8 cellular contexts compared by ENCODE assay signal in genomic region chr12:76346798-76347420, GRCh38. TPM values are rescaled to one million over a fixed set of nuclear protein-coding genes. Genes with fewer than 3 reads are reported as not detected.
DNase-seq lines count a peak whose midpoint lies in the region; ATAC-seq and TF ChIP-seq lines count a peak whose summit lies in the region.

No MANE protein-coding gene starts in this region.

- H3K27me3 ChIP-seq in CD4-positive, alpha-beta T cell (ENCODE audit: control insufficient read depth, insufficient read depth, low read length): no peaks in the 10 kb centered on the region

- peaks cover 43% of the 10 kb centered on the region for H3K4me1 Mint-ChIP-seq in CD4-positive, alpha-beta T cell (ENCODE audit: low read depth)
- peaks cover 27 to 32% (median 29%) of the 10 kb centered on the region in 3 donors for H3K4me1 Mint-ChIP-seq in T-cell
- H3K4me1 Mint-ChIP-seq in naive thymus-derived CD8-positive, alpha-beta T cell: peaks cover 8 to 44% (median 29%) of the 10 kb centered on the region in 4 donors

- no peaks in the 10 kb centered on the region for H3K9me3 Mint-ChIP-seq in CD4-positive, alpha-beta T cell
- no peaks in the 10 kb centered on the region for H3K9me3 Mint-ChIP-seq in T-cell
- no peaks in the 10 kb centered on the region for H3K9me3 Mint-ChIP-seq in naive thymus-derived CD8-positive, alpha-beta T cell

- no peak for TF ChIP-seq CTCF in CD4-positive, alpha-beta T cell (IDR thresholded peaks at IDR 0.05)
- TF ChIP-seq CTCF in epithelial cell of esophagus (IDR thresholded peaks at IDR 0.05; ENCODE audit: insufficient read depth, low read depth, low read length, missing control alignments): peak; percentile 55

- H3K9me3 ChIP-seq in CD4-positive, alpha-beta T cell (ENCODE audit: control insufficient read depth, low read length): no peaks in the 10 kb centered on the region

- ATAC-seq in CD4-positive, alpha-beta T cell (ENCODE audit: poor library complexity): no peak
- ATAC-seq in GM18858 (IDR thresholded peaks at IDR 0.05; ENCODE audit: unreplicated experiment) (peak; percentile 31), T-cell (replicated peaks in 1 of 4) (no peak), GM21423 (IDR thresholded peaks at IDR 0.05; ENCODE audit: unreplicated experiment) (no peak), HG03521 (IDR thresholded peaks at IDR 0.05; ENCODE audit: unreplicated experiment) (no peak)
- no peak for ATAC-seq in naive thymus-derived CD8-positive, alpha-beta T cell

- no peak overlapping the region for H3K27ac ChIP-seq in CD4-positive, alpha-beta T cell (ENCODE audit: low read depth, low read length)

- CTCF ChIA-PET in CD4-positive, alpha-beta T cell (lab: Charles Lee): interaction anchor here (1.8 kb wide), 1 partner anchor 10 kb away, joined by 7 read pairs; no protein-coding TSS in a partner anchor
- CTCF ChIA-PET in T-cell (lab: Charles Lee): interaction anchor here (0.6 to 1.1 kb wide), 2 partner anchors 109 to 1752 kb away, joined by 3 to 4 read pairs; no protein-coding TSS in a partner anchor

- H3K36me3 Mint-ChIP-seq in CD4-positive, alpha-beta T cell (ENCODE audit: low read depth): peaks cover 5% of the 10 kb centered on the region
- no peaks in the 10 kb centered on the region for H3K36me3 Mint-ChIP-seq in T-cell
- peaks cover 0 to 2% (median 0%) of the 10 kb centered on the region in 3 donors for H3K36me3 Mint-ChIP-seq in naive thymus-derived CD8-positive, alpha-beta T cell

- DNase-seq in CD4-positive, alpha-beta T cell: no peak
- DNase-seq in LHCN-M2 (ENCODE audit: low read depth) (peak; percentile 83), T-cell (no peak), epithelial cell of esophagus (ENCODE audit: low read depth) (peak; percentile 68)
- DNase-seq in naive thymus-derived CD8-positive, alpha-beta T cell: no peak

- intact Hi-C loops in CD4-positive, alpha-beta T cell (cut with DNase I, micrococcal nuclease): loop anchor here (5.0 kb wide), 4 partner anchors 210 to 835 kb away; partner anchors contain the start of genes KRR1 (in 2 of the 2), OSBPL8 (in 1 of the 2) and ZDHHC17 (in 1 of the 2)

- H3K4me3 ChIP-seq in epithelial cell of esophagus (ENCODE audit: low read length): peak overlapping the region; percentile 77

- no peaks in the 10 kb centered on the region for H3K27me3 Mint-ChIP-seq in CD4-positive, alpha-beta T cell
- no peaks in the 10 kb centered on the region for H3K27me3 Mint-ChIP-seq in T-cell
- H3K27me3 Mint-ChIP-seq in naive thymus-derived CD8-positive, alpha-beta T cell: no peaks in the 10 kb centered on the region

- POLR2A ChIA-PET in CD4-positive, alpha-beta T cell (lab: Charles Lee): interaction anchor here (1.0 to 2.5 kb wide), 5 partner anchors 11 to 263 kb away, joined by 3 to 15 read pairs (median 4); partner anchors contain the start of gene NAP1L1
- POLR2A ChIA-PET in T-cell (lab: Charles Lee): interaction anchor here in 1 of 2 donors (0.6 kb wide), 1 partner anchor 1065 kb away, joined by 3 read pairs; no protein-coding TSS in a partner anchor
- POLR2A ChIA-PET in naive thymus-derived CD8-positive, alpha-beta T cell (lab: Charles Lee): interaction anchor here (0.8 to 1.8 kb wide), 3 partner anchors 208 to 1810 kb away, joined by 3 to 6 read pairs (median 4); partner anchors contain the start of genes ATXN7L3B and OSBPL8

- H3K27ac Mint-ChIP-seq in CD4-positive, alpha-beta T cell: peak overlapping the region; percentile 95
- H3K27ac Mint-ChIP-seq in T-cell: peak overlapping the region; percentile 92 to 94
- H3K27ac Mint-ChIP-seq in naive thymus-derived CD8-positive, alpha-beta T cell: peak overlapping the region in 8 of 10 donors; percentile 17 to 96 (median 93)

- peak overlapping the region; percentile 96 for H3K4me3 Mint-ChIP-seq in CD4-positive, alpha-beta T cell
- H3K4me3 Mint-ChIP-seq in T-cell: peak overlapping the region; percentile 91 to 94 (median 93)
- H3K4me3 Mint-ChIP-seq in naive thymus-derived CD8-positive, alpha-beta T cell: peak overlapping the region; percentile 93 to 97 (median 95)

RNA-seq across cellular contexts. Expression of gene BBS10, which starts 1.3 kb away (rescaled TPM):
- 1 to 10 TPM; 1.4 TPM for total RNA-seq in CD4-positive, alpha-beta T cell
- total RNA-seq in LHCN-M2 (2014; rRNA removed): 12.4 and 15.5 TPM in 2 replicates
- polyA plus RNA-seq in LHCN-M2 (2012): 4.8 TPM
- 1 to 10 TPM; 3.1 to 8.3 (median 7.3) TPM for total RNA-seq in T-cell
- total RNA-seq in naive thymus-derived CD8-positive, alpha-beta T cell: 1 to 10 TPM; 8.8 to 9.2 TPM
- 1 to 10 TPM in 2 of 3 donors, under 1 TPM in 1; 0.97 to 2.8 (median 2.1) TPM for polyA plus RNA-seq in naive thymus-derived CD8-positive, alpha-beta T cell

Comparison
In these comparisons a context has a peak if more than half of its experiments do, and no peak if none do; other contexts are left out.
1. DNase-seq: peak in LHCN-M2 (single experiment) and epithelial cell of esophagus (single experiment); none in CD4-positive, alpha-beta T cell (0 of 10), T-cell (0 of 34) and naive thymus-derived CD8-positive, alpha-beta T cell (0 of 10).
2. Peak in every context shown above with its lines, with median percentiles within 50 percentile points of each other: H3K27ac Mint-ChIP-seq and H3K4me3 Mint-ChIP-seq.